In the genomic region with DNA sequence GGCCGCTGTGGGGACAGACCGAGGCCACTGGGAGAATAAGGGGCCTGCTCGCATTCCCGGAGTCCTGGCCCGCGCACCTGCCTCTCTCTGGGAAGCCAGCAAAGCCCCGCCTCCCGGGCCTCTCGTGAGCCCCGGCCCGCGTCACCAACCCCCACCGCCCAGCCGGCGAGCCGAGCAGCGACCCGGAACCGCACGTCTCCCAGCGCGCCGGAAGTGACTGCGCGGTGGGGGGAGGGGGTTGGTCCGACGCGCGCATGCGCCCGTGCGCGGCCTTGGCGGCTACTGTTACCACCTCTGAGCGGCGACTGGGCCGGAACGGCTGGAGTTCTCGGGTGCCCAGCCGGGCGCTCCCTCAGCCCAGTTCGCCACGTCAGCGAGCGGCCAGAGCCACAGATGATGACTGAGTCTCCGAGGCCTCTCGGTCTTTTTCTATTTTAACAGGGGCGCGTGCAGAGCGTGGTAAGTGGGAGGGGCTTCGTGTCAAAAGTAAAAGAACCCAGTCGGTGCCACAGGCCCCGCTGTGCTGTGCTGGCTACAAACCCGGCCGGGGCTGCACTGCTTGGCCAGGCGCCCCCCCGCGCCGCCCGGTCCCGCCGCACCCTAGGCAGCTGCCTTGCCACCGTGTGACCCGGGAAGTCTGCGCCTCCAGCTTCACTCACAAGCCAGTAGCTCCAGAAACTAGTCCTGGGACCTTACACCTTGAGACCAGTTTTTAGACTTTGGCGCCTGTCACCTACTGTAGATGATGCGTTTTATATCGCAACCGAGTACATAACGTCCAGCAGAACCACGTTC, we compare ENCODE assay signal across 8 cellular contexts. TPM values are rescaled to one million over a fixed set of nuclear protein-coding genes. Genes with fewer than 3 reads are reported as not detected.
DNase-seq lines count a peak whose midpoint lies in the region; ATAC-seq and TF ChIP-seq lines count a peak whose summit lies in the region.

Gene GOLGA1 (minus strand): TSS at position 190 of the 795 bp plus-strand sequence. CDS start 2,372 bp downstream, outside the sequence.

- no peaks in the 10 kb centered on the region for H3K9me3 Mint-ChIP-seq in dendritic cell treated with granulocyte-macrophage colony-stimulating factor and Interleukin-4, amounts not matched to agents 40 ng/mL and 50 ng/mL, for 4 days

- no peaks in the 10 kb centered on the region for H3K27me3 ChIP-seq in left lung

- H3K36me3 Mint-ChIP-seq in dendritic cell treated with granulocyte-macrophage colony-stimulating factor and Interleukin-4, amounts not matched to agents 40 ng/mL and 50 ng/mL, for 4 days (ENCODE audit: low read depth): peaks cover 35% of the 10 kb centered on the region

- TF ChIP-seq CTCF in C4-2B (conservative IDR thresholded peaks at IDR 0.05) (no peak), left lung (IDR thresholded peaks at IDR 0.05) (no peak)

- peak within 1 kb of the TSS; percentile 88 for H3K27ac ChIP-seq in C4-2B
- peak within 1 kb of the TSS; percentile 94 to 99 for H3K27ac ChIP-seq in left lung

- H3K4me1 Mint-ChIP-seq in dendritic cell treated with granulocyte-macrophage colony-stimulating factor and Interleukin-4, amounts not matched to agents 40 ng/mL and 50 ng/mL, for 4 days (ENCODE audit: low read depth): peaks cover 24% of the 10 kb centered on the region

- peaks cover 0 to 22% of the 10 kb centered on the region in 2 donors for H3K36me3 ChIP-seq in left lung

- H3K27ac Mint-ChIP-seq in dendritic cell treated with granulocyte-macrophage colony-stimulating factor and Interleukin-4, amounts not matched to agents 40 ng/mL and 50 ng/mL, for 4 days: peak within 1 kb of the TSS; percentile 98

- no peaks in the 10 kb centered on the region for H3K27me3 Mint-ChIP-seq in dendritic cell treated with granulocyte-macrophage colony-stimulating factor and Interleukin-4, amounts not matched to agents 40 ng/mL and 50 ng/mL, for 4 days

- H3K4me3 Mint-ChIP-seq in dendritic cell treated with granulocyte-macrophage colony-stimulating factor and Interleukin-4, amounts not matched to agents 40 ng/mL and 50 ng/mL, for 4 days: peak within 1 kb of the TSS; percentile 97

- peaks cover 0 to 23% of the 10 kb centered on the region in 2 donors for H3K4me1 ChIP-seq in left lung

- peak within 1 kb of the TSS; percentile 78 to 89 for H3K4me3 ChIP-seq in left lung

- intact Hi-C loops in dendritic cell treated with granulocyte-macrophage colony-stimulating factor and Interleukin-4, amounts not matched to agents 40 ng/mL and 50 ng/mL, for 4 days (cut with micrococcal nuclease): loop anchor here (1.0 to 5.0 kb wide), 2 partner anchors 79 to 202 kb away; partner anchors contain the start of genes ARPC5L, RPL35 and SCAI
- intact Hi-C loops in left lung (cut with DNase I): loop anchor here in 1 of 2 donors (10.0 kb wide), 1 partner anchor 214 kb away; no protein-coding TSS in a partner anchor

- peak; percentile 97 for DNase-seq in NCI-H748 (lab: John Stamatoyannopoulos, UW; ENCODE audit: unreplicated experiment)
- DNase-seq in activated CD4-positive, alpha-beta T cell treated with anti-CD3 and anti-CD28 coated beads, Interleukin-2, amount 50 U/mL, for 4 hours: peak; percentile 89 to 90
- DNase-seq in left lung: peak; percentile 95 to 99
- peak; percentile 88 for DNase-seq in stimulated activated CD4-positive, alpha-beta T cell treated with anti-CD3 and anti-CD28 coated beads, Interleukin-2, amount 100 ng/mL, for 4 hours (ENCODE audit: low read depth)

- H3K9me3 ChIP-seq in left lung: no peaks in the 10 kb centered on the region

- ATAC-seq in GM19372 (IDR thresholded peaks at IDR 0.05; ENCODE audit: low read depth, unreplicated experiment) (peak; percentile 82), HG03521 (IDR thresholded peaks at IDR 0.05; ENCODE audit: unreplicated experiment) (peak; percentile 82), left lung (peak; percentile 95)

RNA-seq across cellular contexts. Expression of gene GOLGA1, which starts in this region (rescaled TPM):
- total RNA-seq in left lung: 10 to 100 TPM; 15.4 to 18.9 TPM

Comparison
In these comparisons a context has a peak if more than half of its experiments do, and no peak if none do; other contexts are left out.
1. Peak in every context shown above with its lines: DNase-seq, ATAC-seq, H3K4me3 ChIP-seq and H3K27ac ChIP-seq.